ENCODE assay signal across 19 cellular contexts in genomic region chr7:159099711-159100231, GRCh38. TPM values are rescaled to one million over a fixed set of nuclear protein-coding genes. Genes with fewer than 3 reads are reported as not detected.
A peak's percentile ranks its signal among the peaks of the same experiment; 100 is the strongest.
DNase-seq lines count a peak whose midpoint lies in the region; TF ChIP-seq lines count a peak whose summit lies in the region.
"Had no signal": no experiment of that assay in that cellular context is flagged by ENCODE, and none has a peak within 500 bp of the region (broad histone marks: within the 10 kb centered on the region; RNA-seq: fewer than 3 reads in every experiment).

No MANE protein-coding gene starts in this region.

- H3K9ac ChIP-seq in rectal smooth muscle tissue (ENCODE audit: low read length), result no peak overlapping the region

- intact Hi-C loops in vagina (cut with DNase I), result no loop called here

- TF ChIP-seq POLR2A in vagina (IDR thresholded peaks at IDR 0.05), result no peak

- H3K27me3 ChIP-seq in right atrium auricular region, result no peaks in the 10 kb centered on the region
- no peaks in the 10 kb centered on the region for H3K27me3 ChIP-seq in rectal smooth muscle tissue (ENCODE audit: control insufficient read depth, insufficient read depth, low read length)
- H3K27me3 ChIP-seq in vagina, result no peaks in the 10 kb centered on the region
- H3K27me3 ChIP-seq: body of pancreas had no signal

- TF ChIP-seq CTCF in right atrium auricular region (IDR thresholded peaks at IDR 0.05) (no peak), vagina (IDR thresholded peaks at IDR 0.05) (no peak)

- no peak overlapping the region for H3K4me3 ChIP-seq in right atrium auricular region
- no peak overlapping the region for H3K4me3 ChIP-seq in rectal smooth muscle tissue (ENCODE audit: low read length)
- H3K4me3 ChIP-seq in vagina, result no peak overlapping the region
- H3K4me3 ChIP-seq: body of pancreas, GM23338, skin epidermis had no signal

- no peaks in the 10 kb centered on the region for H3K9me3 ChIP-seq in right atrium auricular region
- H3K9me3 ChIP-seq in vagina, result no peaks in the 10 kb centered on the region
- H3K9me3 ChIP-seq: body of pancreas had no signal

- H3K36me3 ChIP-seq in right atrium auricular region (peaks cover 3% of the 10 kb centered on the region), rectal smooth muscle tissue (ENCODE audit: control insufficient read depth, insufficient read depth, low read length) (no peaks in the 10 kb centered on the region), vagina (no peaks in the 10 kb centered on the region)

- DNase-seq in activated effector memory CD4-positive, alpha-beta T cell treated with anti-CD3 and anti-CD28 coated beads, Interleukin-2, amount 50 U/mL, for 16 hours, result peak; percentile 53
- no peak for DNase-seq in activated effector memory CD4-positive, alpha-beta T cell treated with Interleukin-2 at 50 U/mL for 16 hours
- DNase-seq in right atrium auricular region (ENCODE audit: low spot score), result peak; percentile 43
- DNase-seq in vagina (ENCODE audit: extremely low spot score in 2 of 2), result no peak
- no peak for DNase-seq in C1 segment of cervical spinal cord (lab: John Stamatoyannopoulos, UW)
- no peak for DNase-seq in LoVo (ENCODE audit: low spot score)
- DNase-seq in activated gamma-delta T cell treated with Interleukin-2 at 50 U/mL for 16 hours, result no peak
- DNase-seq: activated naive CD4-positive, alpha-beta T cell treated with anti-CD3 and anti-CD28 coated beads, Interleukin-2, amount 50 U/mL, for 16 hours; DMS153; IMR-90; NCI-H2029 treated with DMSO at 0.1 percent for 48 hours; stimulated activated CD4-positive, alpha-beta T cell treated with anti-CD3 and anti-CD28 coated beads, Interleukin-4, amount 100 ng/mL, for 4 hours; T-helper 2 cell had no signal

- H3K27ac ChIP-seq in right atrium auricular region (peak overlapping the region; percentile 89 to 96), rectal smooth muscle tissue (ENCODE audit: low read depth, low read length) (peak overlapping the region; percentile 21), vagina (peak overlapping the region; percentile 45)
- H3K27ac ChIP-seq: body of pancreas had no signal

- H3K4me1 ChIP-seq in right atrium auricular region (peaks cover 0 to 63% of the 10 kb centered on the region in 2 donors), rectal smooth muscle tissue (ENCODE audit: control insufficient read depth, insufficient read depth, low read length) (peaks cover 20% of the 10 kb centered on the region), vagina (peaks cover 33% of the 10 kb centered on the region)

RNA-seq across cellular contexts. Expression of gene VIPR2, which starts 44.9 kb away (rescaled TPM):
- total RNA-seq in right atrium auricular region (10 to 100 TPM in 1 of 2 donors, 1 to 10 TPM in 1; 3.8 to 13.4 TPM), vagina (11.3 TPM)
- total RNA-seq: A673, epithelial cell of proximal tubule, IMR-90 had no signal

Comparison
In these comparisons a context has a peak if more than half of its experiments do, and no peak if none do; other contexts are left out.
1. DNase-seq: peak in activated effector memory CD4-positive, alpha-beta T cell treated with anti-CD3 and anti-CD28 coated beads, Interleukin-2, amount 50 U/mL, for 16 hours (single experiment) and right atrium auricular region (single experiment); none in activated effector memory CD4-positive, alpha-beta T cell treated with Interleukin-2 at 50 U/mL for 16 hours (single experiment), vagina (0 of 2), C1 segment of cervical spinal cord (0 of 14), LoVo (single experiment) and activated gamma-delta T cell treated with Interleukin-2 at 50 U/mL for 16 hours (single experiment).
2. H3K27ac ChIP-seq: peak in every context shown above with its lines; median percentile 92 in right atrium auricular region; 45 in vagina; 21 in rectal smooth muscle tissue.